ENCODE assay signal across 11 cellular contexts in the genomic region with DNA sequence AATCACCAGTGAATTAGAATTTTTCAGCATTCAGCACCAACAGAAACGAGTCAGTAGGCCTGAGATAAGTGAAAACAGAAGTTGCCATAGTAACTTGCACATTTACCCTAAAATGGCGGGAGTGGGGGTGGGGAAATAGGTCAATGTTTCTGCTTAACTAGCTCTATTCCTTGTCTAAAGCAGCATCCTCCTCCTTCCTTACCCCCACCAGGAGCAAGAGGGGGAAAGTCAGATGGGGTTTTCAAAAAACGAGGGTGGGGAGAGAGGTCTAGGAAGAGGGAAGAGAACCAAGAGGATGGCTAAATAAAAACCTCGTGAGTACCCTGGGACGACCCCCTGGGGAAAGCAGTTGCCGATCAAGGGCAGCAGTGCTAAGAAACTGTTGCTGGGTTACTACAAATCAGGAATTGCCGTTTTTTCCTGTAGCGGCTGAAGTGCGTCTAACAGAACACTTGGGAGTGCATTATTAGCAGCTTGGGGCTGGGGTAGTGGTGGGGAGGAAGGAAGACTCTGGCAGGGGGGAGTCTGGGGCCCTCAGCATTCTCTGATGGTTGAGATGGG. TPM values are rescaled to one million over a fixed set of nuclear protein-coding genes. Genes with fewer than 3 reads are reported as not detected.
DNase-seq lines count a peak whose midpoint lies in the region; ATAC-seq and TF ChIP-seq lines count a peak whose summit lies in the region.
"Had no signal": no experiment of that assay in that cellular context is flagged by ENCODE, and none has a peak within 500 bp of the region (broad histone marks: within the 10 kb centered on the region; RNA-seq: fewer than 3 reads in every experiment).

No MANE protein-coding gene starts in this region.

- H2AK5ac ChIP-seq in IMR-90 (ENCODE audit: low read depth, low read length) = no peak overlapping the region

- no peaks in the 10 kb centered on the region for H4K20me1 ChIP-seq in IMR-90 (ENCODE audit: insufficient read depth, low read length)

- no peak overlapping the region for H3K9ac ChIP-seq in IMR-90 (ENCODE audit: low read depth, low read length)

- TF ChIP-seq CTCF in IMR-90 (conservative IDR thresholded peaks at IDR 0.05; ENCODE audit: low read depth, low read length) (no peak), progenitor cell of endocrine pancreas (IDR thresholded peaks at IDR 0.05; ENCODE audit: unreplicated experiment) (no peak), GM13976 (IDR thresholded peaks at IDR 0.05; ENCODE audit: borderline replicate concordance, control extremely low read depth, extremely low read depth, insufficient read depth, missing control alignments) (no peak)

- H2BK120ac ChIP-seq in IMR-90 (ENCODE audit: low read depth, low read length) = no peak overlapping the region

- ATAC-seq in IMR-90 (ENCODE audit: low read depth) = no peak
- no peak for ATAC-seq in HG02973 (IDR thresholded peaks at IDR 0.05; ENCODE audit: unreplicated experiment)

- H3K4me1 Mint-ChIP-seq in progenitor cell of endocrine pancreas (ENCODE audit: low read depth) = peaks cover 18% of the 10 kb centered on the region

- no peak overlapping the region for H3K4ac ChIP-seq in IMR-90 (ENCODE audit: low read depth, low read length)

- no peak overlapping the region for H2BK15ac ChIP-seq in IMR-90 (ENCODE audit: low read depth, low read length)

- CTCF ChIA-PET in IMR-90 (lab: Yijun Ruan, JAX) = no interaction called here

- H3K27ac ChIP-seq in IMR-90 (ENCODE audit: insufficient read depth, low read length) = no peak overlapping the region

- no CpG with 5 or more reads among the region's 9 CpGs for WGBS in IMR-90 (ENCODE audit: extremely low coverage in 2 of 2, insufficient read length in 1 of 2), 2 experiments

- H4K5ac ChIP-seq in IMR-90 (ENCODE audit: low read depth, low read length) = no peak overlapping the region

- POLR2A ChIA-PET in IMR-90 (lab: Charles Lee; ENCODE audit: unreplicated experiment) = no interaction called here

- no peak overlapping the region for H2AK9ac ChIP-seq in IMR-90 (replicated peaks; ENCODE audit: low read depth, low read length, poor library complexity)

- H3K9me3 Mint-ChIP-seq in progenitor cell of endocrine pancreas (ENCODE audit: low read depth) = no peaks in the 10 kb centered on the region
- H3K9me3 Mint-ChIP-seq: activated T-helper 2 cell treated with anti-CD3 and anti-CD28 coated beads, Interferon-gamma antibody, Interleukin-2, Interleukin-4, amounts not matched to agents 10 μg/mL and 5 μg/mL and 100 μg/mL, durations not matched to agents 14 hours and 24 hours and 36 hours had no signal

- in situ Hi-C loops in IMR-90 (cut with MboI; ENCODE audit: low sequenced_read_pairs) (no loop called here), GM13976 (cut with MboI; ENCODE audit: low sequenced_read_pairs, unreplicated experiment) (no loop called here)

- no peaks in the 10 kb centered on the region for H3K27me3 ChIP-seq in IMR-90 (ENCODE audit: control insufficient read depth, insufficient read depth, low read length)

- no peak overlapping the region for H4K91ac ChIP-seq in IMR-90 (ENCODE audit: insufficient read depth, low read depth, low read length)

- dilution Hi-C loops in IMR-90 (cut with HindIII; ENCODE audit: low sequenced_read_pairs, unreplicated experiment) = no loop called here

- peaks cover 33% of the 10 kb centered on the region for H3K36me3 Mint-ChIP-seq in progenitor cell of endocrine pancreas (ENCODE audit: insufficient read depth)

- H2AFZ ChIP-seq in IMR-90 (replicated peaks; ENCODE audit: low read length, poor library complexity) = no peak overlapping the region

- peaks cover 10% of the 10 kb centered on the region for H3K9me1 ChIP-seq in IMR-90 (ENCODE audit: insufficient read depth, low read length)

- peak; percentile 31 for DNase-seq in IMR-90
- peak; percentile 58 for DNase-seq in NCI-H748 treated with DMSO at 0.1 percent for 48 hours (lab: John Stamatoyannopoulos, UW)
- peak; percentile 45 to 63 for DNase-seq in erythroblast (lab: John Stamatoyannopoulos, UW)
- DNase-seq in progenitor cell of endocrine pancreas (ENCODE audit: low spot score, unreplicated experiment) = no peak
- DNase-seq in NCI-H82 treated with DMSO at 0.1 percent for 48 hours (lab: John Stamatoyannopoulos, UW; ENCODE audit: unreplicated experiment) = no peak
- no peak for DNase-seq in SHP77 (lab: John Stamatoyannopoulos, UW)
- DNase-seq in GM13976 (ENCODE audit: low spot score) = no peak
- DNase-seq: MM.1S; stimulated activated CD4-positive, alpha-beta T cell treated with anti-CD3 and anti-CD28 coated beads, Interleukin-2, amount 100 ng/mL, for 48 hours had no signal

- H3K56ac ChIP-seq in IMR-90 (ENCODE audit: extremely low read depth, insufficient read depth, low read length) = no peak overlapping the region

- H3K79me1 ChIP-seq in IMR-90 (ENCODE audit: low read depth in 1 of 2, low read length in 2 of 2) = peaks cover 3 to 23% of the 10 kb centered on the region in 2 experiments; a peak in 2 of 4 replicates

- no peak overlapping the region for H3K14ac ChIP-seq in IMR-90 (replicated peaks; ENCODE audit: low read depth, low read length)

- H3K27me3 Mint-ChIP-seq in progenitor cell of endocrine pancreas = no peaks in the 10 kb centered on the region

- peak overlapping the region; percentile 86 for H3K27ac Mint-ChIP-seq in progenitor cell of endocrine pancreas
- H3K27ac Mint-ChIP-seq: activated T-helper 2 cell treated with anti-CD3 and anti-CD28 coated beads, Interferon-gamma antibody, Interleukin-2, Interleukin-4, amounts not matched to agents 10 μg/mL and 5 μg/mL and 100 μg/mL, durations not matched to agents 14 hours and 24 hours and 36 hours had no signal

- intact Hi-C loops in IMR-90 (cut with micrococcal nuclease) = no loop called here

- H4K8ac ChIP-seq in IMR-90 (ENCODE audit: low read depth in 2 of 2, low read length in 2 of 2) = no peak overlapping the region; a peak in 1 of 4 replicates

- H3K4me3 Mint-ChIP-seq in progenitor cell of endocrine pancreas (ENCODE audit: low read depth) = peak overlapping the region; percentile 44

- H3K4me2 ChIP-seq in IMR-90 (ENCODE audit: low read depth, low read length) = no peak overlapping the region

- no peak overlapping the region for H3K18ac ChIP-seq in IMR-90 (ENCODE audit: low read depth, low read length)

- no peak overlapping the region for H3K23ac ChIP-seq in IMR-90 (ENCODE audit: low read depth, low read length)

- peaks cover 7% of the 10 kb centered on the region for H3K4me1 ChIP-seq in IMR-90 (ENCODE audit: control insufficient read depth, insufficient read depth, low read length)

- no TSS peak for BruUV-seq in IMR-90 (replicated peaks; lab: Mats Ljungman, UMichigan)

- TF ChIP-seq POLR2A in IMR-90 (IDR thresholded peaks at IDR 0.05; ENCODE audit: low read depth, low read length) (no peak), erythroblast (IDR thresholded peaks at IDR 0.05; ENCODE audit: low read length) (no peak)

- H3K36me3 ChIP-seq in IMR-90 (ENCODE audit: control insufficient read depth, insufficient read depth, low read length) = peaks cover 16% of the 10 kb centered on the region

- no peak overlapping the region for H3K4me3 ChIP-seq in IMR-90 (ENCODE audit: insufficient read depth, low read depth, low read length)

- H2BK5ac ChIP-seq in IMR-90 (ENCODE audit: low read depth, low read length, poor library complexity, severe bottlenecking) = no peak overlapping the region

- no peak for TF ChIP-seq RAD21 in IMR-90 (IDR thresholded peaks at IDR 0.05; ENCODE audit: low read length)

- H2BK20ac ChIP-seq in IMR-90 (ENCODE audit: low read depth, low read length) = no peak overlapping the region

- no peaks in the 10 kb centered on the region for H3K9me3 ChIP-seq in IMR-90 (ENCODE audit: control insufficient read depth, insufficient read depth, low read length)

TF ChIP-seq in IMR-90, 13 proteins besides CTCF, POLR2A, EP300 and RAD21:
- TF ChIP-seq FOS (IDR thresholded peaks at IDR 0.05; ENCODE audit: low read depth, low read length) = no peak
- no peak for TF ChIP-seq MXI1 (IDR thresholded peaks at IDR 0.05; ENCODE audit: borderline replicate concordance, low read depth, low read length)
- TF ChIP-seq MAFK (IDR thresholded peaks at IDR 0.05; ENCODE audit: low read depth, low read length) = no peak
- TF ChIP-seq NFE2L2 (IDR thresholded peaks at IDR 0.05; ENCODE audit: low read depth, low read length) = no peak
- no peak for TF ChIP-seq RFX5 (IDR thresholded peaks at IDR 0.05; ENCODE audit: low read depth, low read length)
- TF ChIP-seq, protein P1, sequence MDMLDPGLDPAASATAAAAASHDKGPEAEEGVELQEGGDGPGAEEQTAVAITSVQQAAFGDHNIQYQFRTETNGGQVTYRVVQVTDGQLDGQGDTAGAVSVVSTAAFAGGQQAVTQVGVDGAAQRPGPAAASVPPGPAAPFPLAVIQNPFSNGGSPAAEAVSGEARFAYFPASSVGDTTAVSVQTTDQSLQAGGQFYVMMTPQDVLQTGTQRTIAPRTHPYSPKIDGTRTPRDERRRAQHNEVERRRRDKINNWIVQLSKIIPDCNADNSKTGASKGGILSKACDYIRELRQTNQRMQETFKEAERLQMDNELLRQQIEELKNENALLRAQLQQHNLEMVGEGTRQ (IDR thresholded peaks at IDR 0.05; ENCODE audit: low read depth, low read length) = no peak
- TF ChIP-seq RCOR1 (IDR thresholded peaks at IDR 0.05; ENCODE audit: insufficient replicate concordance, low read length) = no peak
- TF ChIP-seq CEBPB (IDR thresholded peaks at IDR 0.05; ENCODE audit: low read depth, low read length) = no peak
- TF ChIP-seq, protein P2, sequence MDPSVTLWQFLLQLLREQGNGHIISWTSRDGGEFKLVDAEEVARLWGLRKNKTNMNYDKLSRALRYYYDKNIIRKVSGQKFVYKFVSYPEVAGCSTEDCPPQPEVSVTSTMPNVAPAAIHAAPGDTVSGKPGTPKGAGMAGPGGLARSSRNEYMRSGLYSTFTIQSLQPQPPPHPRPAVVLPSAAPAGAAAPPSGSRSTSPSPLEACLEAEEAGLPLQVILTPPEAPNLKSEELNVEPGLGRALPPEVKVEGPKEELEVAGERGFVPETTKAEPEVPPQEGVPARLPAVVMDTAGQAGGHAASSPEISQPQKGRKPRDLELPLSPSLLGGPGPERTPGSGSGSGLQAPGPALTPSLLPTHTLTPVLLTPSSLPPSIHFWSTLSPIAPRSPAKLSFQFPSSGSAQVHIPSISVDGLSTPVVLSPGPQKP (IDR thresholded peaks at IDR 0.05; ENCODE audit: borderline replicate concordance, low read depth, low read length) = no peak
- TF ChIP-seq BHLHE40 (IDR thresholded peaks at IDR 0.05; ENCODE audit: low read depth, low read length) = no peak
- TF ChIP-seq MAZ (IDR thresholded peaks at IDR 0.05; ENCODE audit: borderline replicate concordance, low read depth, low read length) = no peak

RNA-seq across cellular contexts. Expression of a gene that starts 34.4 kb away (rescaled TPM):
- total RNA-seq in IMR-90 (2012; rRNA removed) (1.4 and 1.9 TPM in 2 replicates), progenitor cell of endocrine pancreas (32.1 and 35.5 TPM in 2 replicates)
- 8.3 and 9.4 TPM in 2 replicates for polyA plus RNA-seq in IMR-90 (2012; rRNA removed)
- 7.6 and 9.5 TPM in 2 replicates for polyA plus RNA-seq in IMR-90 (2012; cell fraction: cytosol; rRNA removed)
- 48.6 and 60.0 TPM in 2 replicates for polyA plus RNA-seq in IMR-90 (2012; cell fraction: nucleus; rRNA removed; ENCODE audit: low replicate concordance)

Comparison
In these comparisons a context has a peak if more than half of its experiments do, and no peak if none do; other contexts are left out.
1. DNase-seq: peak in IMR-90 (single experiment), NCI-H748 treated with DMSO at 0.1 percent for 48 hours (single experiment) and erythroblast (2 of 2); none in progenitor cell of endocrine pancreas (single experiment), NCI-H82 treated with DMSO at 0.1 percent for 48 hours (single experiment), SHP77 (0 of 2) and GM13976 (single experiment).
2. RNA of a gene that starts 34.4 kb away (total RNA-seq): 32.1 to 35.5 TPM in progenitor cell of endocrine pancreas; 1.4 to 1.9 TPM in IMR-90; every median in the first group is over 10 times any median in the second.